ENCODE assay signal across 8 cellular contexts in genomic region chr7:28922618-28923331, GRCh38. TPM values are rescaled to one million over a fixed set of nuclear protein-coding genes. Genes with fewer than 3 reads are reported as not detected.
DNase-seq lines count a peak whose midpoint lies in the region; ATAC-seq, FAIRE-seq and TF ChIP-seq lines count a peak whose summit lies in the region.

No MANE protein-coding gene starts in this region.

- H3K4me2 ChIP-seq in DND-41 (ENCODE audit: insufficient read depth, low read length) (peak overlapping the region; percentile 38), OCI-LY1 (ENCODE audit: low read length) (no peak overlapping the region)

- TF ChIP-seq CTCF in DND-41 (IDR thresholded peaks at IDR 0.05; ENCODE audit: borderline replicate concordance, extremely low read depth, low read length, poor library complexity, severe bottlenecking): peak; percentile 93
- peak; percentile 100 for TF ChIP-seq CTCF in OCI-LY1 (IDR thresholded peaks at IDR 0.05; ENCODE audit: low read length)
- TF ChIP-seq CTCF in esophagus squamous epithelium (IDR thresholded peaks at IDR 0.05): peak; percentile 64 to 90 (median 83)
- TF ChIP-seq CTCF in nephron (IDR thresholded peaks at IDR 0.05; ENCODE audit: unreplicated experiment in 3 of 3): peak; percentile 89 to 94 (median 91)

- FAIRE-seq in HTR-8/SVneo (lab: Jason Lieb, UNC): no peak

- peak overlapping the region; percentile 53 for H2AFZ ChIP-seq in DND-41 (ENCODE audit: low read depth, low read length)
- H2AFZ ChIP-seq in OCI-LY1 (ENCODE audit: low read length): no peak overlapping the region

- intact Hi-C loops in esophagus squamous epithelium (cut with DNase I): loop anchor here (5.0 kb wide), 1 partner anchor 485 kb away; no protein-coding TSS in a partner anchor

- H3K9me2 ChIP-seq in OCI-LY1 (ENCODE audit: low read depth, low read length): no peaks in the 10 kb centered on the region

- ATAC-seq in DND-41 (ENCODE audit: insufficient read depth, low read depth): peak; percentile 65
- no peak for ATAC-seq in stimulated activated naive CD8-positive, alpha-beta T cell treated with anti-CD3 and anti-CD28 coated beads, Interleukin-15, Interleukin-2, amounts not matched to agents 100 U/mL and 50 U/mL, for 24 hours
- no peak for ATAC-seq in HG02678 (IDR thresholded peaks at IDR 0.05; ENCODE audit: unreplicated experiment)

- 3 to 5% methylated on average over 7 of the region's 7 CpGs for WGBS in esophagus squamous epithelium, 2 donors

- no peaks in the 10 kb centered on the region for H3F3A ChIP-seq in OCI-LY1 (ENCODE audit: insufficient read depth, low read length)

- DNase-seq in DND-41 (peak; percentile 67), HTR-8/SVneo (ENCODE audit: insufficient read length, low spot score) (peak; percentile 42), activated T-cell treated with anti-CD3 and anti-CD28 coated beads for 48 hours (ENCODE audit: low read depth) (peak; percentile 35), esophagus squamous epithelium (lab: John Stamatoyannopoulos, UW) (no peak)
- peak; percentile 70 for DNase-seq in stimulated activated naive CD8-positive, alpha-beta T cell treated with anti-CD3 and anti-CD28 coated beads, Interleukin-15, Interleukin-2, amounts not matched to agents 100 U/mL and 50 U/mL, for 24 hours

- H3K4me3 ChIP-seq in DND-41 (ENCODE audit: low read depth in 1 of 2, low read length in 2 of 2) (no peak overlapping the region), OCI-LY1 (ENCODE audit: low read depth, low read length, poor library complexity, severe bottlenecking) (no peak overlapping the region), esophagus squamous epithelium (no peak overlapping the region)

- H3K9me3 Mint-ChIP-seq in nephron: no peaks in the 10 kb centered on the region

- H3K4me1 ChIP-seq in DND-41 (ENCODE audit: insufficient read depth, low read length) (peaks cover 29% of the 10 kb centered on the region), OCI-LY1 (ENCODE audit: insufficient read depth, low read length, severe bottlenecking) (peaks cover 4% of the 10 kb centered on the region), esophagus squamous epithelium (peaks cover 3 to 29% (median 14%) of the 10 kb centered on the region in 3 donors)

- H3K27ac Mint-ChIP-seq in nephron: peak overlapping the region in 1 of 3 experiments; percentile 13

- H3K9ac ChIP-seq in DND-41 (ENCODE audit: low read depth, low read length): no peak overlapping the region
- no peak overlapping the region for H3K9ac ChIP-seq in OCI-LY1 (ENCODE audit: low read length)

- H3K27me3 ChIP-seq in DND-41 (ENCODE audit: insufficient read depth, low read length, poor library complexity) (peaks cover 3% of the 10 kb centered on the region), OCI-LY1 (ENCODE audit: insufficient read depth, low read length) (peaks cover 5% of the 10 kb centered on the region; the same call in 1 of the 2 replicates), esophagus squamous epithelium (peaks cover 0 to 6% (median 0%) of the 10 kb centered on the region in 4 donors)

- no peak for TF ChIP-seq POLR2A in esophagus squamous epithelium (IDR thresholded peaks at IDR 0.05)

- H3K79me2 ChIP-seq in DND-41 (ENCODE audit: insufficient read depth, low read length) (no peaks in the 10 kb centered on the region), OCI-LY1 (ENCODE audit: insufficient read depth, low read length) (no peaks in the 10 kb centered on the region)

- H3K4me1 Mint-ChIP-seq in nephron: peaks cover 49% of the 10 kb centered on the region

- no peaks in the 10 kb centered on the region for H3K36me3 Mint-ChIP-seq in nephron (ENCODE audit: low read depth)

- no peak overlapping the region for H3K27ac ChIP-seq in DND-41 (ENCODE audit: low read length)
- no peak overlapping the region for H3K27ac ChIP-seq in OCI-LY1 (ENCODE audit: low read depth, low read length, poor library complexity, severe bottlenecking)
- H3K27ac ChIP-seq in esophagus squamous epithelium: no peak overlapping the region

- no peaks in the 10 kb centered on the region for H3K9me3 ChIP-seq in DND-41 (ENCODE audit: insufficient read depth, low read length, severe bottlenecking)
- no peaks in the 10 kb centered on the region for H3K9me3 ChIP-seq in OCI-LY1 (ENCODE audit: low read length)
- H3K9me3 ChIP-seq in esophagus squamous epithelium: no peaks in the 10 kb centered on the region

- H3K4me3 Mint-ChIP-seq in nephron: no peak overlapping the region

- peaks cover 27% of the 10 kb centered on the region for H3K27me3 Mint-ChIP-seq in nephron (ENCODE audit: low read depth)

- H4K20me1 ChIP-seq in DND-41 (ENCODE audit: insufficient read depth, low read length) (no peaks in the 10 kb centered on the region), OCI-LY1 (ENCODE audit: insufficient read depth, low read length) (no peaks in the 10 kb centered on the region)

- no peaks in the 10 kb centered on the region for H3K36me3 ChIP-seq in DND-41 (ENCODE audit: insufficient read depth, low read length)
- H3K36me3 ChIP-seq in OCI-LY1 (ENCODE audit: insufficient read depth, low read length): no peaks in the 10 kb centered on the region
- H3K36me3 ChIP-seq in esophagus squamous epithelium: no peaks in the 10 kb centered on the region

RNA-seq across cellular contexts. Expression of gene TRIL, which starts 35.4 kb away (rescaled TPM):
- total RNA-seq in esophagus squamous epithelium: 1 to 10 TPM; 1.4 to 6.5 (median 2.1) TPM
